Comparison of ENCODE assay signal across 21 cellular contexts in the genomic region with DNA sequence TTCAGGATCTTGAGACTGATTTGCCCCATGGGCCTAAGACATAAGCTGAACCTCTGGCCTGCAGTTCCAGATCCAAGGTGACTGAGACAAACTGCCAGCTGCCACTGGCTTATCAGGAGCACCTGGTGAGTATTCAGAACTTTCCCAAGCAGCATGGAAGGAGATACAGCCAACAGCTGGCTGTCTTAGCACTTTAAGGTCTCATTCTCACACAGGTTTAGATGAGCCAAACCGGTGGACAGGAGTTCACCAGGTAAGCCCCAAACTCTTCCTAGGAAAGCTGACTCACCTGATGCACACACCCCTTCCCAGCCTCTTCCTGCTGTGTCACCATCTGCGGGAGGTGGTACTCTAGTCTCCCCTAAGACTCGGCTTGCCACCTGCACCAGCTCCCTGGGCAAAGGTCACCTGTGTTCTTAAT. TPM values are rescaled to one million over a fixed set of nuclear protein-coding genes. Genes with fewer than 3 reads are reported as not detected.
DNase-seq lines count a peak whose midpoint lies in the region; ATAC-seq and TF ChIP-seq lines count a peak whose summit lies in the region.
"Had no signal": no experiment of that assay in that cellular context is flagged by ENCODE, and none has a peak within 500 bp of the region (broad histone marks: within the 10 kb centered on the region; RNA-seq: fewer than 3 reads in every experiment).

A gene (plus strand): TSS at position 36 of the 421 bp plus-strand sequence. CDS start 25,060 bp downstream, outside the sequence.

- no peaks in the 10 kb centered on the region for H3K9me2 ChIP-seq in PC-3 (replicated peaks; ENCODE audit: low read length)

- H3K36me3 Mint-ChIP-seq in Caco-2 (ENCODE audit: insufficient read depth, unreplicated experiment) (no peaks in the 10 kb centered on the region), progenitor cell of endocrine pancreas (ENCODE audit: insufficient read depth) (peaks cover 2% of the 10 kb centered on the region)

- H3K4me1 Mint-ChIP-seq in Caco-2 (ENCODE audit: low read depth, unreplicated experiment) (peaks cover 23% of the 10 kb centered on the region), progenitor cell of endocrine pancreas (ENCODE audit: low read depth) (peaks cover 28% of the 10 kb centered on the region)

- TF ChIP-seq CTCF in Caco-2 (IDR thresholded peaks at IDR 0.05; ENCODE audit: insufficient read depth in 1 of 2, low read depth in 1 of 2, low read length in 1 of 2, severe bottlenecking in 1 of 2, unreplicated experiment in 1 of 2) (no peak), PC-3 (conservative IDR thresholded peaks at IDR 0.05; ENCODE audit: low read depth, low read length) (no peak), epithelial cell of esophagus (IDR thresholded peaks at IDR 0.05; ENCODE audit: insufficient read depth, low read depth, low read length, missing control alignments) (no peak), progenitor cell of endocrine pancreas (IDR thresholded peaks at IDR 0.05; ENCODE audit: unreplicated experiment) (no peak)

- H3K27me3 ChIP-seq in Caco-2 (replicated peaks; ENCODE audit: control insufficient read depth, insufficient read depth, low read length) (no peaks in the 10 kb centered on the region), PC-3 (ENCODE audit: low read length) (no peaks in the 10 kb centered on the region)

- peak within 1 kb of the TSS; percentile 30 for H3K27ac Mint-ChIP-seq in Caco-2 (ENCODE audit: unreplicated experiment)
- peak within 1 kb of the TSS; percentile 26 for H3K27ac Mint-ChIP-seq in progenitor cell of endocrine pancreas
- H3K27ac Mint-ChIP-seq: CD4-positive, alpha-beta T cell; HFFc6 had no signal

- H2AFZ ChIP-seq in PC-3 (ENCODE audit: low read length) = 0 out of 2 replicates have a peak within 1 kb of the TSS, but pooled peaks have one; percentile 36

- POLR2A ChIA-PET in Caco-2 (lab: Charles Lee) = no interaction called here
- POLR2A ChIA-PET in PC-3 (lab: Charles Lee; ENCODE audit: unreplicated experiment) = no interaction called here

- no peak within 1 kb of the TSS for H3K9ac ChIP-seq in PC-3 (ENCODE audit: low read length)
- H3K9ac ChIP-seq: KMS-11 had no signal

- H3K9me3 Mint-ChIP-seq in Caco-2 (ENCODE audit: unreplicated experiment) = no peaks in the 10 kb centered on the region
- peaks cover 12% of the 10 kb centered on the region for H3K9me3 Mint-ChIP-seq in progenitor cell of endocrine pancreas (ENCODE audit: low read depth)
- H3K9me3 Mint-ChIP-seq: CD4-positive, alpha-beta T cell; HFFc6 had no signal

- H3K4me2 ChIP-seq in PC-3 (ENCODE audit: low read length) = no peak within 1 kb of the TSS
- H3K4me2 ChIP-seq: KMS-11 had no signal

- H3K4me3 ChIP-seq in Caco-2 (ENCODE audit: low read depth, low read length) (no peak within 1 kb of the TSS), PC-3 (ENCODE audit: low read length) (no peak within 1 kb of the TSS), epithelial cell of esophagus (ENCODE audit: low read length) (no peak within 1 kb of the TSS)
- H3K4me3 ChIP-seq: SK-N-MC had no signal

- H4K20me1 ChIP-seq in PC-3 (ENCODE audit: low read length) = no peaks in the 10 kb centered on the region

- DNase-seq in Caco-2 (no peak), PC-3 (peak; percentile 43), epithelial cell of esophagus (ENCODE audit: low read depth) (peak; percentile 48), progenitor cell of endocrine pancreas (ENCODE audit: low spot score, unreplicated experiment) (no peak), NCI-H510A treated with DMSO at 0.1 percent for 48 hours (lab: John Stamatoyannopoulos, UW) (no peak), T1000 (lab: John Stamatoyannopoulos, UW) (no peak)
- DNase-seq: Calu3; CD4-positive, alpha-beta T cell; DMS79; H7; HFFc6; NCI-H1436; NCI-H1930; NK-92 treated with Interleukin-12 subunit alpha and Interleukin-12 subunit beta, amount 100 ng/mL, for 24 hours; SHP77 had no signal

- H3K79me2 ChIP-seq in PC-3 (ENCODE audit: low read length) = no peaks in the 10 kb centered on the region

- peaks cover 47% of the 10 kb centered on the region for H3K4me1 ChIP-seq in Caco-2
- peaks cover 6% of the 10 kb centered on the region; the same call in 1 of the 2 replicates for H3K4me1 ChIP-seq in PC-3 (ENCODE audit: insufficient read depth, low read length)

- ATAC-seq in PC-3 (0 out of 2 replicates have a peak, but pooled peaks have one; percentile 20), HG02970 (IDR thresholded peaks at IDR 0.05; ENCODE audit: low FRiP score, unreplicated experiment) (no peak)

- intact Hi-C loops in Caco-2 (cut with micrococcal nuclease; ENCODE audit: unreplicated experiment) (no loop called here), PC-3 (cut with micrococcal nuclease) (no loop called here)

- H3K36me3 ChIP-seq in Caco-2 (ENCODE audit: control insufficient read depth, insufficient read depth, low read length) (no peaks in the 10 kb centered on the region), PC-3 (ENCODE audit: low read depth, low read length) (no peaks in the 10 kb centered on the region)

- no TSS peak for BruUV-seq in Caco-2 (replicated peaks; lab: Mats Ljungman, UMichigan)
- BruUV-seq in PC-3 (replicated peaks; lab: Mats Ljungman, UMichigan) = no TSS peak

- no peaks in the 10 kb centered on the region for H3K9me3 ChIP-seq in Caco-2
- H3K9me3 ChIP-seq in PC-3 (ENCODE audit: low read length) = no peaks in the 10 kb centered on the region

- no peak within 1 kb of the TSS for H3K27ac ChIP-seq in PC-3 (ENCODE audit: low read length)
- H3K27ac ChIP-seq: KMS-11, SK-N-MC had no signal

- H3K27me3 Mint-ChIP-seq in Caco-2 (ENCODE audit: insufficient read depth, unreplicated experiment) = no peaks in the 10 kb centered on the region
- peaks cover 8% of the 10 kb centered on the region for H3K27me3 Mint-ChIP-seq in progenitor cell of endocrine pancreas

- H3K4me3 Mint-ChIP-seq in Caco-2 (ENCODE audit: unreplicated experiment) (no peak within 1 kb of the TSS), progenitor cell of endocrine pancreas (ENCODE audit: low read depth) (no peak within 1 kb of the TSS)
- H3K4me3 Mint-ChIP-seq: CD4-positive, alpha-beta T cell; HFFc6 had no signal

- no peaks in the 10 kb centered on the region for H3F3A ChIP-seq in PC-3 (ENCODE audit: low read length, unreplicated experiment)

- CTCF ChIA-PET in Caco-2 (lab: Charles Lee) (interaction anchor here (0.6 to 0.7 kb wide), 2 partner anchors 8 to 17 kb away, joined by 3 to 4 read pairs; a partner anchor contains a TSS), PC-3 (lab: Charles Lee) (no interaction called here)

RNA-seq across cellular contexts. Expression of the gene that starts here (rescaled TPM):
- total RNA-seq in Caco-2 (2022) = 2.1 and 3.0 TPM in 2 replicates
- total RNA-seq in PC-3 (2014; rRNA removed) = not detected in 2 replicates
- not detected in 2 replicates for total RNA-seq in progenitor cell of endocrine pancreas
- total RNA-seq: A172; Calu3; CD4-positive, alpha-beta T cell; H7; HFFc6; HT1080; M059J had no signal

Comparison
In these comparisons a context has a peak if more than half of its experiments do, and no peak if none do; other contexts are left out.
1. Peak in DNase-seq and ATAC-seq in PC-3; RNA of the gene not detected or under 1 TPM.